In the genomic region with DNA sequence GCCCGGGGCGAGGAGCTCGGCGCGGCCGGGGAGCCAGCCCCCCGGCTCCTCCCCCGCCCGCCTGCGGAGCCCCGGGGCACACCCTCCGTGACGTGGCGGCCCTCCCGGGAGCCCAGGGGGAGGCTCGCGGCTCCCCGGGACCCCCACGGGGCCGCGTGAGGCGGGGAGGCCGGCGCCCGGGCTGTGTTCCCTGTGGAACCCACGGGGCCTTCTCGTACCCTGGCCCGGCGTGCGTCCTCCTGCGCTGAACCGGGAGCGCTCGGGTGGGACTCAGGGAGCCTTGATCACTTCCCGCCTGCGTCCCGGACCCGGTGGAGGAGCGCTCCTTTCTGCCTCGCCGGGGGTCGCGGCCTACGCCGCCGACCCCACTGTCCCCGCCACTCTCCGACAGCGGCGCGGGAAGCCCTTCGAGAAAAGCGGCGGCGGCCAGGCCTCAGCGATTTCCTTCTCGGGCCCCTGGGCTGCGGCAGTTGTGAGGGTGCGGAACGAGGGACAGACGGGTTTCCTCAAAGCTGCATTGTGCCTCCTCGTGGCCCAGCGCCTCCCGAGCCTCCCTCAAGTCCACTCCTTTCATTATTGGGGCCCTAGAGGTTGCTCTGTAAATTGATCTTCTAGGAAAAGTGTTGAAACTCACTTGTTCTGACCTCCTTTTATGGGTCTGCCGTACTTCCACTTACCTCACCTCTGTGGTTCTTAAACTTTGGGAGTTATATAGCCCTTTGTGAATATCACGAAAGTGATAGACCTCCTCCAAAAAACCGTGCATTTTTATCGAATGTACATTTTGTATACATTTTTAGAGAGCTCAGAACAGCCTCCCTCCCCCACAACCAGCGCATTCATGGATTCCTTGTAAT, we compare ENCODE assay signal across 7 cellular contexts. TPM values are rescaled to one million over a fixed set of nuclear protein-coding genes. Genes with fewer than 3 reads are reported as not detected.
DNase-seq lines count a peak whose midpoint lies in the region; ATAC-seq and TF ChIP-seq lines count a peak whose summit lies in the region.

No MANE protein-coding gene starts in this region.

- H3K4me1 ChIP-seq in body of pancreas: peaks cover 29% of the 10 kb centered on the region
- peaks cover 13 to 27% (median 19%) of the 10 kb centered on the region in 3 donors for H3K4me1 ChIP-seq in skeletal muscle tissue (ENCODE audit: control insufficient read depth in 3 of 3, insufficient read depth in 3 of 3, low read length in 3 of 3)

- WGBS in body of pancreas, 2 donors: 0 to 2% methylated on average over 5 to 66 of the region's 69 CpGs

- DNase-seq in GM13976 (ENCODE audit: low spot score): peak; percentile 94
- DNase-seq in NCI-H1092 (lab: John Stamatoyannopoulos, UW): peak; percentile 63
- peak; percentile 66 for DNase-seq in T-helper 22 cell (ENCODE audit: low read depth)
- DNase-seq in body of pancreas: peak; percentile 72 to 83 (median 76)

- peak; percentile 17 to 73 (median 67) for TF ChIP-seq POLR2A in body of pancreas (IDR thresholded peaks at IDR 0.05)

- H3K27ac ChIP-seq in body of pancreas: peak overlapping the region; percentile 96 to 97 (median 96)
- H3K27ac ChIP-seq in skeletal muscle tissue (ENCODE audit: low read depth, low read length): peak overlapping the region; percentile 96

- H3K36me3 ChIP-seq in body of pancreas (replicated peaks in 1 of 2; ENCODE audit: insufficient read depth in 1 of 2, low read depth in 2 of 2) (no peaks in the 10 kb centered on the region), skeletal muscle tissue (ENCODE audit: control insufficient read depth in 3 of 3, insufficient read depth in 3 of 3, low read length in 3 of 3) (peaks cover 2 to 7% (median 7%) of the 10 kb centered on the region in 3 donors)

- in situ Hi-C loops in GM13976 (cut with MboI; ENCODE audit: low sequenced_read_pairs, unreplicated experiment): no loop called here

- H3K4me3 ChIP-seq in body of pancreas (peak overlapping the region; percentile 57 to 65), iPS-18c (ENCODE audit: insufficient read depth, low read depth, low read length) (peak overlapping the region; percentile 88), skeletal muscle tissue (ENCODE audit: low read length in 3 of 3) (peak overlapping the region; percentile 68 to 81 (median 79))

- TF ChIP-seq CTCF in GM13976 (IDR thresholded peaks at IDR 0.05; ENCODE audit: borderline replicate concordance, control extremely low read depth, extremely low read depth, insufficient read depth, missing control alignments): peak; percentile 56
- TF ChIP-seq CTCF in body of pancreas (IDR thresholded peaks at IDR 0.05): peak in 6 of 7 experiments; percentile 8 to 63 (median 47)

- H3K9me3 ChIP-seq in body of pancreas (no peaks in the 10 kb centered on the region), iPS-18c (ENCODE audit: control insufficient read depth, insufficient read depth, low read length) (no peaks in the 10 kb centered on the region), skeletal muscle tissue (ENCODE audit: control insufficient read depth in 3 of 3, low read length in 3 of 3) (no peaks in the 10 kb centered on the region)

- intact Hi-C loops in body of pancreas (cut with DNase I): no loop called here

- H3K9ac ChIP-seq in skeletal muscle tissue (ENCODE audit: low read depth in 1 of 3, low read length in 3 of 3): peak overlapping the region; percentile 69 to 91 (median 86)

- H3K27me3 ChIP-seq in body of pancreas: no peaks in the 10 kb centered on the region
- H3K27me3 ChIP-seq in skeletal muscle tissue (ENCODE audit: control insufficient read depth in 3 of 3, insufficient read depth in 3 of 3, low read length in 3 of 3): no peaks in the 10 kb centered on the region

- ATAC-seq in HG02623 (IDR thresholded peaks at IDR 0.05; ENCODE audit: unreplicated experiment) (peak; percentile 79), body of pancreas (peak; percentile 86)

RNA-seq across cellular contexts. Expression of a gene that starts 0.6 kb away (rescaled TPM):
- total RNA-seq in body of pancreas: 10 to 100 TPM; 19.2 to 28.7 TPM
- 36.5 TPM for total RNA-seq in skeletal muscle tissue

RNA-seq across cellular contexts. Expression of a gene that starts 19.6 kb away (rescaled TPM):
- total RNA-seq in body of pancreas (1 to 10 TPM; 5.9 to 6.5 TPM), skeletal muscle tissue (15.1 TPM)

RNA-seq across cellular contexts. Expression of a gene that starts 19.6 kb away (rescaled TPM):
- total RNA-seq in body of pancreas: 1 to 10 TPM in 1 of 2 donors, under 1 TPM in 1; 0.66 to 1.8 TPM
- 3.1 TPM for total RNA-seq in skeletal muscle tissue

Comparison
In these comparisons a context has a peak if more than half of its experiments do, and no peak if none do; other contexts are left out.
1. Peak in every context shown above with its lines: DNase-seq, ATAC-seq, H3K4me3 ChIP-seq and H3K27ac ChIP-seq.